Comparison of ENCODE assay signal across 8 cellular contexts in the genomic region with DNA sequence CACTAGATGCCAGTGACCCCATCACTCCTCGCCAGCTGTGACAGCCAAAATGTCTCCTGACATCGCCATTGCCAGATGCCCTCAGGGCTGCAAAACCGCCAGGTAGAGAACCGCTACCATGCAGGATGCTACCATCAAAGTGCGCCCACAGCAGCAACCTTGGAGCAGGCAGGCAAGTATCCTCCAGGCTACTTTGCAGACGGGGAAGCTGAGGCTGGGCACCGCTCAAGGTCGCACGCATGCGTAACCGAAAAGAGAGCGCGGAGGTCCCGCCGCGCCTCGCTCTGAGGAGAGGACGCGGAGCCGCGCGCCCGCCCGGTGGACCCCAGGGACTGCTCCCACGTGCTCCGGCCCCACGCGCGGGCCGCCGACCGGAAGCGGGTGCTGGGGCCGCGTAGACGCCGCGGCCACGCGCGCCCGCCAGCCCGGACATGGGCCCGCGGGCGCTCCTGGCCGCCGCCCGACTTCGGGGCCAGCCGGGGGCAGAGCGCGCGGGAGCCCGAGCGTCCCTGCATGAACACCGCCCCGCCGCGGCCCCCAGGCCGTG. TPM values are rescaled to one million over a fixed set of nuclear protein-coding genes. Genes with fewer than 3 reads are reported as not detected.
DNase-seq lines count a peak whose midpoint lies in the region; ATAC-seq and TF ChIP-seq lines count a peak whose summit lies in the region.

A gene with protein sequence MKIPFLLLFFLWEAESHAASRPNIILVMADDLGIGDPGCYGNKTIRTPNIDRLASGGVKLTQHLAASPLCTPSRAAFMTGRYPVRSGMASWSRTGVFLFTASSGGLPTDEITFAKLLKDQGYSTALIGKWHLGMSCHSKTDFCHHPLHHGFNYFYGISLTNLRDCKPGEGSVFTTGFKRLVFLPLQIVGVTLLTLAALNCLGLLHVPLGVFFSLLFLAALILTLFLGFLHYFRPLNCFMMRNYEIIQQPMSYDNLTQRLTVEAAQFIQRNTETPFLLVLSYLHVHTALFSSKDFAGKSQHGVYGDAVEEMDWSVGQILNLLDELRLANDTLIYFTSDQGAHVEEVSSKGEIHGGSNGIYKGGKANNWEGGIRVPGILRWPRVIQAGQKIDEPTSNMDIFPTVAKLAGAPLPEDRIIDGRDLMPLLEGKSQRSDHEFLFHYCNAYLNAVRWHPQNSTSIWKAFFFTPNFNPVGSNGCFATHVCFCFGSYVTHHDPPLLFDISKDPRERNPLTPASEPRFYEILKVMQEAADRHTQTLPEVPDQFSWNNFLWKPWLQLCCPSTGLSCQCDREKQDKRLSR (plus strand): TSS at position 282 of the 547 bp plus-strand sequence. CDS start 105,488 bp downstream, outside the sequence.

- peaks cover 19% of the 10 kb centered on the region for H3K36me3 Mint-ChIP-seq in Calu3 (ENCODE audit: insufficient read depth, unreplicated experiment)

- CTCF ChIA-PET in Calu3 (lab: Charles Lee): no interaction called here

- H3K27ac ChIP-seq in HL-60 (replicated peaks): peak within 1 kb of the TSS; percentile 89
- H3K27ac ChIP-seq in coronary artery: peak within 1 kb of the TSS; percentile 74 to 85
- peak within 1 kb of the TSS; percentile 86 for H3K27ac ChIP-seq in lower lobe of right lung

- H3K4me3 ChIP-seq in HL-60 (replicated peaks; ENCODE audit: insufficient read depth, low read length) (peak within 1 kb of the TSS; percentile 82), WI38 (ENCODE audit: low read depth, low read length) (peak within 1 kb of the TSS; percentile 97), coronary artery (peak within 1 kb of the TSS; percentile 86), lower lobe of right lung (peak within 1 kb of the TSS; percentile 73)

- H3K27me3 ChIP-seq in HL-60 (ENCODE audit: insufficient read depth, poor library complexity, severe bottlenecking): no peaks in the 10 kb centered on the region
- H3K27me3 ChIP-seq in lower lobe of right lung (ENCODE audit: low read depth): no peaks in the 10 kb centered on the region

- no peaks in the 10 kb centered on the region for H3K36me3 ChIP-seq in lower lobe of right lung

- peaks cover 24% of the 10 kb centered on the region for H3K4me1 Mint-ChIP-seq in Calu3 (ENCODE audit: low read depth, unreplicated experiment)

- intact Hi-C loops in Calu3 (cut with micrococcal nuclease; ENCODE audit: unreplicated experiment) (loop anchor here (2.0 to 5.0 kb wide), 2 partner anchors 15 to 105 kb away; no protein-coding TSS in a partner anchor), lower lobe of right lung (cut with DNase I) (no loop called here)

- no TSS peak for BruUV-seq in Calu3 (replicated peaks; lab: Mats Ljungman, UMichigan)

- TF ChIP-seq CTCF in Calu3 (IDR thresholded peaks at IDR 0.05; ENCODE audit: unreplicated experiment) (no peak), HL-60 (IDR thresholded peaks at IDR 0.05; ENCODE audit: insufficient read depth, low read length) (no peak), WI38 (IDR thresholded peaks at IDR 0.05; ENCODE audit: low read depth, low read length) (no peak), coronary artery (IDR thresholded peaks at IDR 0.05) (no peak), lower lobe of right lung (IDR thresholded peaks at IDR 0.05) (no peak)

- peak; percentile 38 for ATAC-seq in GM21381 (IDR thresholded peaks at IDR 0.05; ENCODE audit: unreplicated experiment)
- ATAC-seq in lower lobe of right lung: peak; percentile 69 to 70

- no peaks in the 10 kb centered on the region for H3K9me3 Mint-ChIP-seq in Calu3 (ENCODE audit: low read depth, unreplicated experiment)

- H3K4me3 Mint-ChIP-seq in Calu3 (ENCODE audit: low read depth, unreplicated experiment): peak within 1 kb of the TSS; percentile 67

- no peaks in the 10 kb centered on the region for H3K9me3 ChIP-seq in lower lobe of right lung

- no peaks in the 10 kb centered on the region for H3K27me3 Mint-ChIP-seq in Calu3 (ENCODE audit: unreplicated experiment)

- peaks cover 11% of the 10 kb centered on the region for H3K4me1 ChIP-seq in lower lobe of right lung

- DNase-seq in Calu3 (peak; percentile 20), HL-60 (ENCODE audit: low read depth in 1 of 2, low spot score in 1 of 2) (peak in 1 of 2 experiments; percentile 36), coronary artery (ENCODE audit: low spot score) (peak; percentile 78), lower lobe of right lung (peak; percentile 58), DMS79 (lab: John Stamatoyannopoulos, UW) (no peak)
- peak; percentile 0 to 6 for DNase-seq in stimulated activated CD4-positive, alpha-beta T cell treated with anti-CD3 and anti-CD28 coated beads, Interleukin-4, amount 100 ng/mL, for 48 hours (ENCODE audit: low read depth in 2 of 2)

- peak within 1 kb of the TSS; percentile 39 for H3K27ac Mint-ChIP-seq in Calu3 (ENCODE audit: unreplicated experiment)

RNA-seq across cellular contexts. Expression of the gene that starts here (rescaled TPM):
- 11.4 and 14.1 TPM in 2 replicates for total RNA-seq in Calu3 (2022)
- 9.7 TPM for total RNA-seq in lower lobe of right lung
